Comparison of ENCODE assay signal across 1 cellular context in genomic region chr7:20440472-20441105, GRCh38.
TF ChIP-seq lines count a peak whose summit lies in the region.

No MANE protein-coding gene starts in this region.

TF ChIP-seq in HEK293, 187 proteins besides CTCF, POLR2A, EP300 and RAD21 (continued from another document):
- TF ChIP-seq, protein P1, sequence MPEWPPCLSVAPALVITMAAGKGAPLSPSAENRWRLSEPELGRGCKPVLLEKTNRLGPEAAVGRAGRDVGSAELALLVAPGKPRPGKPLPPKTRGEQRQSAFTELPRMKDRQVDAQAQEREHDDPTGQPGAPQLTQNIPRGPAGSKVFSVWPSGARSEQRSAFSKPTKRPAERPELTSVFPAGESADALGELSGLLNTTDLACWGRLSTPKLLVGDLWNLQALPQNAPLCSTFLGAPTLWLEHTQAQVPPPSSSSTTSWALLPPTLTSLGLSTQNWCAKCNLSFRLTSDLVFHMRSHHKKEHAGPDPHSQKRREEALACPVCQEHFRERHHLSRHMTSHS (tag by site-specific recombination; IDR thresholded peaks at IDR 0.05), result no peak
- TF ChIP-seq ZNF239 (tag by site-specific recombination; IDR thresholded peaks at IDR 0.05) (no peak), ZFHX2 (tag by site-specific recombination; conservative IDR thresholded peaks at IDR 0.05) (no peak)
